15 cellular contexts compared by ENCODE assay signal in the genomic region with DNA sequence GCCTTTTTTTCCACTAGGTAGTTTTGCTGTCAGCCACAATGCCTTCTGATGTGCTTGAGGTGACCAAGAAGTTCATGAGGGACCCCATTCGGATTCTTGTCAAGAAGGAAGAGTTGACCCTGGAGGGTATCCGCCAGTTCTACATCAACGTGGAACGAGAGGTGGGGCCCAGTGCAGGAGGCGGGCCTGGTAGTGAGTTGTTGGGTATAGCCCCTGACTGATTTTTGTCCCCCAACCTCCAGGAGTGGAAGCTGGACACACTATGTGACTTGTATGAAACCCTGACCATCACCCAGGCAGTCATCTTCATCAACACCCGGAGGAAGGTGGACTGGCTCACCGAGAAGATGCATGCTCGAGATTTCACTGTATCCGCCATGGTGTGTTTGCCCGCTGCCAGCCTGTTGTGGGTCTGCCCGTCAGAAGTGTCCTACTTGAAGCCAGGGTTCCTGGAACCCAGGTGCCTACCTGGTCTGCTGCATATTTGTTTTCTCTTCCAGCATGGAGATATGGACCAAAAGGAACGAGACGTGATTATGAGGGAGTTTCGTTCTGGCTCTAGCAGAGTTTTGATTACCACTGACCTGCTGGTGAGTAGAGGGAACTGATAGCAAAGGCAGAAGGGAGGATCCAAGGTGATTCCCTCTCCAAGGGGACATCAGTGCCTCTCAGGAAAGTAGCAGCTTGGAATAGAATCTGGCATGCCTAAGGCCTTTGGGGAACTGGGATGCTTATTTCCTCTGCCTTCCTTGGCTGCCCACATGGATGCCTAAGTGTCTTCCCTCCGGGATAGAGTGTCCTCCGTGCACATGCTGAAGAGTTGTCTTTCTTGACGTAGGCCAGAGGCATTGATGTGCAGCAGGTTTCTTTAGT. TPM values are rescaled to one million over a fixed set of nuclear protein-coding genes. Genes with fewer than 3 reads are reported as not detected.
DNase-seq lines count a peak whose midpoint lies in the region; ATAC-seq and TF ChIP-seq lines count a peak whose summit lies in the region.
"Had no signal": no experiment of that assay in that cellular context is flagged by ENCODE, and none has a peak within 500 bp of the region (broad histone marks: within the 10 kb centered on the region; RNA-seq: fewer than 3 reads in every experiment).

No MANE protein-coding gene starts in this region.

- no peak for DNase-seq in breast epithelium (ENCODE audit: low spot score in 2 of 2)
- no peak for DNase-seq in mammary epithelial cell
- DNase-seq in activated naive CD8-positive, alpha-beta T cell treated with anti-CD3 and anti-CD28 coated beads for 36 hours: no peak
- DNase-seq in GM03348 (ENCODE audit: low spot score): no peak
- no peak for DNase-seq in NCI-H2029 treated with DMSO at 0.1 percent for 48 hours (lab: John Stamatoyannopoulos, UW)
- DNase-seq: activated CD4-positive, alpha-beta T cell treated with anti-CD3 and anti-CD28 coated beads for 48 hours; brain microvascular endothelial cell; NCI-H1694 treated with DMSO at 0.1 percent for 48 hours; sigmoid colon had no signal

- dilution Hi-C loops in mammary epithelial cell (cut with HindIII; ENCODE audit: low sequenced_read_pairs): no loop called here

- TF ChIP-seq POLR2A in breast epithelium (IDR thresholded peaks at IDR 0.05): no peak

- H3K4me3 Mint-ChIP-seq in activated naive CD8-positive, alpha-beta T cell treated with anti-CD3 and anti-CD28 coated beads for 36 hours: peak overlapping the region; percentile 99

- H3K27me3 ChIP-seq in breast epithelium (no peaks in the 10 kb centered on the region), mammary epithelial cell (ENCODE audit: insufficient read depth, low read length) (no peaks in the 10 kb centered on the region)
- H3K27me3 ChIP-seq: brain microvascular endothelial cell, sigmoid colon had no signal

- peaks cover 86% of the 10 kb centered on the region for H3K4me1 Mint-ChIP-seq in activated naive CD8-positive, alpha-beta T cell treated with anti-CD3 and anti-CD28 coated beads for 36 hours

- no TSS peak for BruUV-seq in mammary epithelial cell (replicated peaks; lab: Mats Ljungman, UMichigan)

- no peak overlapping the region for H2AFZ ChIP-seq in mammary epithelial cell (ENCODE audit: low read depth, low read length)

- H3K27ac ChIP-seq in breast epithelium (peak overlapping the region; percentile 87 to 99), mammary epithelial cell (ENCODE audit: insufficient read depth, low read depth, low read length) (no peak overlapping the region), mesodermal cell (ENCODE audit: low read depth, low read length, severe bottlenecking) (peak overlapping the region; percentile 5)
- H3K27ac ChIP-seq: brain microvascular endothelial cell had no signal

- peaks cover 70% of the 10 kb centered on the region for H3K79me2 ChIP-seq in mammary epithelial cell (ENCODE audit: insufficient read depth, low read length)

- H3K36me3 ChIP-seq in breast epithelium (peaks cover 16% of the 10 kb centered on the region), mammary epithelial cell (ENCODE audit: insufficient read depth, low read length) (peaks cover 36% of the 10 kb centered on the region), mesodermal cell (ENCODE audit: control insufficient read depth, insufficient read depth, low read length) (peaks cover 72% of the 10 kb centered on the region)

- H3K9me3 Mint-ChIP-seq in activated naive CD8-positive, alpha-beta T cell treated with anti-CD3 and anti-CD28 coated beads for 36 hours: peaks cover 4% of the 10 kb centered on the region

- no peak overlapping the region for H3K9ac ChIP-seq in mammary epithelial cell (ENCODE audit: insufficient read depth, low read length)

- no peak overlapping the region for H3K4me2 ChIP-seq in mammary epithelial cell (ENCODE audit: insufficient read depth, low read depth, low read length)

- H3K4me1 ChIP-seq in breast epithelium (peaks cover 18 to 20% of the 10 kb centered on the region in 2 donors), mammary epithelial cell (ENCODE audit: insufficient read depth, low read length) (peaks cover 69% of the 10 kb centered on the region), mesodermal cell (ENCODE audit: control insufficient read depth, insufficient read depth, low read length, poor library complexity, severe bottlenecking) (peaks cover 32% of the 10 kb centered on the region)

- intact Hi-C loops in breast epithelium (cut with DNase I; ENCODE audit: low total_unique reads) (no loop called here), mammary epithelial cell (cut with micrococcal nuclease) (no loop called here)

- 61% methylated on average over 17 of the region's 17 CpGs for WGBS in mammary epithelial cell (ENCODE audit: low coverage, missing lambda C conversion rate)
- 97 to 98% methylated on average over 14 to 17 of the region's 17 CpGs for WGBS in mesodermal cell (ENCODE audit: insufficient coverage in 2 of 2), 2 experiments

- TF ChIP-seq CTCF in breast epithelium (IDR thresholded peaks at IDR 0.05) (no peak), mammary epithelial cell (conservative IDR thresholded peaks at IDR 0.05 in 1 of 2, IDR thresholded peaks at IDR 0.05 in 1 of 2; ENCODE audit: extremely low read depth in 1 of 2, insufficient read depth in 1 of 2, low read depth in 1 of 2, low read length in 2 of 2) (no peak)

- H3K4me3 ChIP-seq in breast epithelium (no peak overlapping the region), mammary epithelial cell (replicated peaks in 1 of 3; ENCODE audit: insufficient read depth in 1 of 3, low read depth in 2 of 3, low read length in 3 of 3) (no peak overlapping the region), mesodermal cell (ENCODE audit: extremely low read depth, insufficient read depth, low read length, poor library complexity, severe bottlenecking) (no peak overlapping the region)
- H3K4me3 ChIP-seq: lung, sigmoid colon had no signal

- H4K20me1 ChIP-seq in mammary epithelial cell (ENCODE audit: insufficient read depth, low read length): peaks cover 37% of the 10 kb centered on the region

- CTCF ChIA-PET in mammary epithelial cell (lab: Charles Lee; ENCODE audit: low non-redundant PET): no interaction called here

- H3K27me3 Mint-ChIP-seq in activated naive CD8-positive, alpha-beta T cell treated with anti-CD3 and anti-CD28 coated beads for 36 hours: peaks cover 9% of the 10 kb centered on the region

- peak overlapping the region; percentile 100 for H3K27ac Mint-ChIP-seq in activated naive CD8-positive, alpha-beta T cell treated with anti-CD3 and anti-CD28 coated beads for 36 hours

- peaks cover 95% of the 10 kb centered on the region for H3K36me3 Mint-ChIP-seq in activated naive CD8-positive, alpha-beta T cell treated with anti-CD3 and anti-CD28 coated beads for 36 hours

- in situ Hi-C loops in mammary epithelial cell (cut with MboI; ENCODE audit: low sequenced_read_pairs in 2 of 2): no loop called here

- no peaks in the 10 kb centered on the region for H3K9me3 ChIP-seq in breast epithelium
- no peaks in the 10 kb centered on the region for H3K9me3 ChIP-seq in mammary epithelial cell (replicated peaks; ENCODE audit: insufficient read depth, low read length)
- no peaks in the 10 kb centered on the region for H3K9me3 ChIP-seq in mesodermal cell (ENCODE audit: control insufficient read depth, low read length)
- H3K9me3 ChIP-seq: sigmoid colon had no signal

- ATAC-seq in HG02588 (IDR thresholded peaks at IDR 0.05; ENCODE audit: unreplicated experiment) (no peak), GM21528 (IDR thresholded peaks at IDR 0.05; ENCODE audit: low FRiP score, unreplicated experiment) (no peak)

RNA-seq across cellular contexts. Expression of a gene that starts 1.9 kb away (rescaled TPM):
- total RNA-seq in breast epithelium: 100 to 1,000 TPM in 1 of 3 donors, 10 to 100 TPM in 2; 49.8 to 220 (median 70.5) TPM
- total RNA-seq in mammary epithelial cell: 10 to 100 TPM in 1 of 2 donors, 1 to 10 TPM in 1; 1.8 to 26.1 TPM
- polyA plus RNA-seq in mammary epithelial cell: 39.4 TPM
- polyA minus RNA-seq in mammary epithelial cell: 20.9 TPM
- 1 to 10 TPM; 6.6 to 6.7 TPM for total RNA-seq in activated naive CD8-positive, alpha-beta T cell treated with anti-CD3 and anti-CD28 coated beads for 36 hours
- 5.8 TPM for polyA plus RNA-seq in mesodermal cell (2013, experiment 1 of 2)
- polyA plus RNA-seq in mesodermal cell (2013, experiment 2 of 2): 4.1 TPM

RNA-seq across cellular contexts. Expression of a gene that starts 6.1 kb away (rescaled TPM):
- total RNA-seq in breast epithelium (100 to 1,000 TPM in 1 of 3 donors, 10 to 100 TPM in 2; 66.6 to 140 (median 74.4) TPM), mammary epithelial cell (10 to 100 TPM; 44.8 to 51.2 TPM)
- 120 TPM for polyA plus RNA-seq in mammary epithelial cell
- polyA minus RNA-seq in mammary epithelial cell: 57.9 TPM
- 10 to 100 TPM; 72.8 to 77.2 TPM for total RNA-seq in activated naive CD8-positive, alpha-beta T cell treated with anti-CD3 and anti-CD28 coated beads for 36 hours
- 43.3 TPM for polyA plus RNA-seq in mesodermal cell (2013, experiment 1 of 2)
- 44.5 TPM for polyA plus RNA-seq in mesodermal cell (2013, experiment 2 of 2)

RNA-seq across cellular contexts. Expression of a gene that starts 12.3 kb away (rescaled TPM):
- total RNA-seq in breast epithelium: 1 to 10 TPM; 1.3 to 4.1 (median 1.6) TPM
- 10 to 100 TPM in 1 of 2 donors, 1 to 10 TPM in 1; 4.3 to 56.5 TPM for total RNA-seq in mammary epithelial cell
- polyA plus RNA-seq in mammary epithelial cell: 49.4 TPM
- 31.3 TPM for polyA minus RNA-seq in mammary epithelial cell
- total RNA-seq in activated naive CD8-positive, alpha-beta T cell treated with anti-CD3 and anti-CD28 coated beads for 36 hours: under 1 TPM; 0.28 to 0.35 TPM
- polyA plus RNA-seq in mesodermal cell (2013, experiment 1 of 2): not detected
- 0.61 TPM for polyA plus RNA-seq in mesodermal cell (2013, experiment 2 of 2)
- total RNA-seq: HT-29, RPMI7951 had no signal

RNA-seq across cellular contexts. Expression of a gene that starts 15.8 kb away (rescaled TPM):
- 10 to 100 TPM; 59.5 to 65.2 (median 62.3) TPM for total RNA-seq in breast epithelium
- total RNA-seq in mammary epithelial cell: 10 to 100 TPM; 55.0 to 66.7 TPM
- 97.3 TPM for polyA plus RNA-seq in mammary epithelial cell
- polyA minus RNA-seq in mammary epithelial cell: 156 TPM
- total RNA-seq in activated naive CD8-positive, alpha-beta T cell treated with anti-CD3 and anti-CD28 coated beads for 36 hours: 100 to 1,000 TPM in 1 of 2 experiments, 10 to 100 TPM in 1; 96.5 to 100 TPM
- polyA plus RNA-seq in mesodermal cell (2013, experiment 1 of 2): 53.6 TPM
- polyA plus RNA-seq in mesodermal cell (2013, experiment 2 of 2): 65.0 TPM

RNA-seq across cellular contexts. Expression of a gene that starts 19.0 kb away (rescaled TPM):
- total RNA-seq in breast epithelium (10 to 100 TPM; 25.2 to 36.7 (median 33.6) TPM), mammary epithelial cell (1 to 10 TPM; 3.0 to 5.3 TPM)
- polyA plus RNA-seq in mammary epithelial cell: 4.0 TPM
- polyA minus RNA-seq in mammary epithelial cell: 5.2 TPM
- 1 to 10 TPM; 6.3 to 7.3 TPM for total RNA-seq in activated naive CD8-positive, alpha-beta T cell treated with anti-CD3 and anti-CD28 coated beads for 36 hours
- 1.5 TPM for polyA plus RNA-seq in mesodermal cell (2013, experiment 1 of 2)
- polyA plus RNA-seq in mesodermal cell (2013, experiment 2 of 2): 0.91 TPM
